In the genomic region with DNA sequence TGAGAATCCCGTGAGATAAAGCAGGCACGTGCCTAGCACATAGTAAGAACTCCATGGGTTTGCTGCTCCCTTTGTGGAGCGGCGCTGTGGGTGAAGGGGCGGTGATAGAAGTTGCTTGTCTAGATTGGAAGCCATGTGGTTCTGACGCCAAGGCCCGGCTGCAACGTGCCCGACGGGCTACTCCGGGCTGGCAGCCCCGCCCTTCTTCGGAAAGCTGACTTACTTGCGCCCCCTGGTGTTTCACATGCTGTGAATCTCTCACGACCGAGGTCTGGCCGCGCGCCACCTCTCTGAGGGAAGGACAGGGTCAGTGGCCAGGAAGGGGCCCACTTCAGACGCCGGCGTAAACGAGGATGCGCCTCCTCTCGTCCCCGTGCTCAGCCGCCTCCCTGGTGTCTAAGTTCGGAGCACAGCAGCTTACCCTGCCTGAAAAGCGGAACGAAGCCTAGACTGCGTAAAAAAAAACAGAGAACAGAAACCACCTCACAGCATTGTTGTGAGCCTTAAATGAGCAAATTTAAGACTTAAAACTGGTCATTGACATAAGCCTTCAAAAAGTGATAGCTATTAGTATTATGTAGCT, we compare ENCODE assay signal across 8 cellular contexts. TPM values are rescaled to one million over a fixed set of nuclear protein-coding genes. Genes with fewer than 3 reads are reported as not detected.
DNase-seq lines count a peak whose midpoint lies in the region; ATAC-seq and TF ChIP-seq lines count a peak whose summit lies in the region.

No MANE protein-coding gene starts in this region.

- H3K36me3 Mint-ChIP-seq in activated naive CD4-positive, alpha-beta T cell treated with anti-CD3 and anti-CD28 coated beads, Interleukin-2, amount 10 ng/mL, durations not matched to agents 7 days and 5 days = no peaks in the 10 kb centered on the region

- H3K4me3 ChIP-seq in HFF-Myc (replicated peaks; ENCODE audit: low read depth, low read length) = no peak overlapping the region

- ATAC-seq in omental fat pad (ENCODE audit: low FRiP score) = peak; percentile 90

- TF ChIP-seq CTCF in HFF-Myc (IDR thresholded peaks at IDR 0.05; ENCODE audit: low read depth, low read length, missing control alignments) (peak; percentile 74), omental fat pad (IDR thresholded peaks at IDR 0.05) (peak in 2 of 3 donors; percentile 54 to 76)

- CTCF ChIA-PET in activated naive CD4-positive, alpha-beta T cell treated with anti-CD3 and anti-CD28 coated beads, Interleukin-2, amount 10 ng/mL, durations not matched to agents 7 days and 5 days (lab: Charles Lee) = interaction anchor here (0.6 to 7.6 kb wide), 18 partner anchors 17 to 611 kb away, joined by 3 to 78 read pairs (median 4); no protein-coding TSS in a partner anchor

- H3K27ac ChIP-seq in temporal lobe (ENCODE audit: low read depth, low read length) = peak overlapping the region; percentile 53

- DNase-seq in GM04504 (ENCODE audit: low read depth) (peak; percentile 84), HFF-Myc (ENCODE audit: extremely low read depth, low read depth) (peak; percentile 81), MV-4-11 (lab: John Stamatoyannopoulos, UW) (peak; percentile 99), SK-MEL-5 (ENCODE audit: low read depth, low spot score) (peak; percentile 92), germinal center (ENCODE audit: low spot score) (peak; percentile 80), omental fat pad (ENCODE audit: low spot score) (peak; percentile 95)
- DNase-seq in activated naive CD4-positive, alpha-beta T cell treated with anti-CD3 and anti-CD28 coated beads, Interleukin-2, amount 10 ng/mL, durations not matched to agents 7 days and 5 days = peak; percentile 89

- H3K27me3 Mint-ChIP-seq in activated naive CD4-positive, alpha-beta T cell treated with anti-CD3 and anti-CD28 coated beads, Interleukin-2, amount 10 ng/mL, durations not matched to agents 7 days and 5 days = peaks cover 28% of the 10 kb centered on the region

- H3K27ac Mint-ChIP-seq in activated naive CD4-positive, alpha-beta T cell treated with anti-CD3 and anti-CD28 coated beads, Interleukin-2, amount 10 ng/mL, durations not matched to agents 7 days and 5 days = no peak overlapping the region

- peak overlapping the region; percentile 63 for H3K4me3 Mint-ChIP-seq in activated naive CD4-positive, alpha-beta T cell treated with anti-CD3 and anti-CD28 coated beads, Interleukin-2, amount 10 ng/mL, durations not matched to agents 7 days and 5 days

- H3K9me3 Mint-ChIP-seq in activated naive CD4-positive, alpha-beta T cell treated with anti-CD3 and anti-CD28 coated beads, Interleukin-2, amount 10 ng/mL, durations not matched to agents 7 days and 5 days = no peaks in the 10 kb centered on the region

- H3K4me1 Mint-ChIP-seq in activated naive CD4-positive, alpha-beta T cell treated with anti-CD3 and anti-CD28 coated beads, Interleukin-2, amount 10 ng/mL, durations not matched to agents 7 days and 5 days = peaks cover 13% of the 10 kb centered on the region

- in situ Hi-C loops in SK-MEL-5 (cut with HindIII; ENCODE audit: low pct_unique_long_range_greater_than_20kb, low sequenced_read_pairs) = no loop called here

RNA-seq across cellular contexts. Expression of gene WNT2B, which starts 42.6 kb away (rescaled TPM):
- 0.13 and 0.37 TPM in 2 replicates for total RNA-seq in SK-MEL-5 (2014; rRNA removed; shearing (Covaris generic))
- 0.20 and 0.69 TPM in 2 replicates for polyA plus RNA-seq in SK-MEL-5 (2015; cell fraction: cytosol; rRNA removed)
- polyA plus RNA-seq in SK-MEL-5 (2015; cell fraction: nucleus; rRNA removed) = 1.0 and 1.3 TPM in 2 replicates
- total RNA-seq in omental fat pad (10 to 100 TPM in 3 of 4 donors, 1 to 10 TPM in 1; 5.0 to 14.3 (median 11.9) TPM), temporal lobe (1.5 TPM)
